ENCODE assay signal across 11 cellular contexts in the genomic region with DNA sequence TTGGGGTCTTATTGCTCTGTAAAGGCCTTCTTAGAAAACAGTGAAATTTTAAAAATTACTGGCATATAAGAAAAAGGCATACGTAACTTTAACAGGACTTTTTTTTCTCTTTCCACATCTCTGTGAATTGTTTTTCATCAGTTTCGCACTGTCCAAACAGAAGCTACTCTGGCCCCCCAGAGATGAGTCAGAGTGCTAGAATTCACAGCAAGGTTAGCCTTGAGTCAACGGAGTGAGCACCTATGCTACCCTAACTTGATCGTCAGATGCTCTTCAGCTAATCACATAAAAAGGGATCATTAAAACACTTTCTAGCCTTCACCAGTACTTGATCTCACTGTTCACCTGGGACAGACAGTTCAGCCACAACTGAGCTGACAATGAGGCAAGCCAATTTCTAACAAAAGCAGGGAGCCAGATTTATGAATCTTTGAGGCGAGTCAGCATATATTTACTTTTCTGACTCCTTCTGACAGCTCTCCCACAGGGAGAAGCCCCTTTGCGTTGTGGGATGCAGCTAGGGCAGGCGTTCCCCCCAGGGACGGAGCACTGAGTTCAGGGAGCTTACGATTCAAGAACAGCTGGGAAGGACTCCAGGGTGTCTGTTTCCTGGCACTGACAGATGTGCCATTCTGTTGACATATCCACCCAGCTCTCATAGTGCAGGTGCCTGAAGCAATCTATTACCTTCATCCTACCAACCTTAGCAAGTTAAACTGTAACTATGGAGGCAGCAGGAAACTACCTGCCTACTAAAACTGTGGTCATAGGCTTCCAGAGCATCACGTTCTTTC. TPM values are rescaled to one million over a fixed set of nuclear protein-coding genes. Genes with fewer than 3 reads are reported as not detected.
A peak's percentile ranks its signal among the peaks of the same experiment; 100 is the strongest.
DNase-seq lines count a peak whose midpoint lies in the region; ATAC-seq and TF ChIP-seq lines count a peak whose summit lies in the region.
"Had no signal": no experiment of that assay in that cellular context is flagged by ENCODE, and none has a peak within 500 bp of the region (broad histone marks: within the 10 kb centered on the region; RNA-seq: fewer than 3 reads in every experiment).

No MANE protein-coding gene starts in this region.

- TF ChIP-seq CTCF in VCaP (conservative IDR thresholded peaks at IDR 0.05), result no peak

- DNase-seq in COR-L47 (lab: John Stamatoyannopoulos, UW), result peak; percentile 55
- DNase-seq in NCI-H2029 (lab: John Stamatoyannopoulos, UW), result peak; percentile 74
- peak; percentile 85 for DNase-seq in left lobe of liver (ENCODE audit: low spot score)
- DNase-seq in GM19240 (ENCODE audit: insufficient read length, low spot score), result no peak
- no peak for DNase-seq in midbrain (lab: John Stamatoyannopoulos, UW)
- DNase-seq: effector CD8-positive, alpha-beta T cell; NCI-H526 treated with DMSO at 0.1 percent for 48 hours had no signal

- peak overlapping the region; percentile 98 for H3K27ac ChIP-seq in VCaP

- ATAC-seq in left lobe of liver (peak; percentile 90), HG03571 (IDR thresholded peaks at IDR 0.05; ENCODE audit: unreplicated experiment) (no peak), HG03196 (IDR thresholded peaks at IDR 0.05; ENCODE audit: unreplicated experiment) (no peak)

RNA-seq across cellular contexts. Expression of a gene that starts 46.4 kb away (rescaled TPM):
- total RNA-seq in left lobe of liver, result 0.15 TPM
- total RNA-seq: activated T-helper 1 cell treated with anti-CD3 and anti-CD28 coated beads, Interleukin-12 subunit alpha, Interleukin-12 subunit beta, Interleukin-2, Interleukin-4 antibody, amounts not matched to agents 30 ng/mL and 10 ng/mL and 1 ng/mL, durations not matched to agents 14 hours and 24 hours and 36 hours had no signal

Comparison
In these comparisons a context has a peak if more than half of its experiments do, and no peak if none do; other contexts are left out.
1. DNase-seq: peak in COR-L47 (single experiment), NCI-H2029 (single experiment) and left lobe of liver (single experiment); none in GM19240 (single experiment) and midbrain (single experiment).